9 cellular contexts compared by ENCODE assay signal in the genomic region with DNA sequence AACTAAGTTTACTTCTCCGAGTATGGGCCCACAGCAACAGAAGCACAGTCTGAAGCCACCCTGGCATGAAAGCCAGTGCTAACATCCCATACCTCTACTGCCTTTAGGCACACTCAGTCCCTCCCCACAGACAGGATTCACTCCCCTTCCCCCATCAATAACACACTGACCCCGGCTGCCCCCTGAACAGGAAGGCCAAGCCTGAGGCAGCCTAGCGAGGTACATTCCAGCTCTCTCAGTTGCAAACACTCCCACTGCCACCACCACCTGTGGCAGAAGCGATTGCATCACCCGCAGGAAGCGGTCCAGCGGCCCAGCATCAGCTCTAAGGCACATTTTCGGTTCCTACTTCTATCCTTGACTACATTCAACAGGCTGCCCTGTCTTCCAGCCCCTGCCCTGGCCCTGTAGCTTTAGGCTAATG. TPM values are rescaled to one million over a fixed set of nuclear protein-coding genes. Genes with fewer than 3 reads are reported as not detected.
DNase-seq lines count a peak whose midpoint lies in the region; ATAC-seq and TF ChIP-seq lines count a peak whose summit lies in the region.
"Had no signal": no experiment of that assay in that cellular context is flagged by ENCODE, and none has a peak within 500 bp of the region (broad histone marks: within the 10 kb centered on the region; RNA-seq: fewer than 3 reads in every experiment).

No MANE protein-coding gene starts in this region.

- intact Hi-C loops in CD14-positive monocyte (cut with micrococcal nuclease): no loop called here

- ATAC-seq in HG03025 (IDR thresholded peaks at IDR 0.05; ENCODE audit: low FRiP score, unreplicated experiment): peak; percentile 92
- peak; percentile 73 for ATAC-seq in central memory CD8-positive, alpha-beta T cell (replicated peaks; ENCODE audit: extremely low read depth, poor library complexity, severe bottlenecking)

- in situ Hi-C loops in GM18951 (cut with MboI; ENCODE audit: low sequenced_read_pairs, unreplicated experiment): no loop called here

- H3K4me1 Mint-ChIP-seq in CD14-positive monocyte: peaks cover 10% of the 10 kb centered on the region
- peaks cover 12% of the 10 kb centered on the region for H3K4me1 Mint-ChIP-seq in central memory CD8-positive, alpha-beta T cell

- H3K4me3 Mint-ChIP-seq in CD14-positive monocyte: no peak overlapping the region
- no peak overlapping the region for H3K4me3 Mint-ChIP-seq in central memory CD8-positive, alpha-beta T cell

- H3K27ac Mint-ChIP-seq in CD14-positive monocyte: peak overlapping the region in 5 of 7 donors; percentile 21 to 86 (median 58)
- H3K27ac Mint-ChIP-seq in central memory CD8-positive, alpha-beta T cell (ENCODE audit: low read depth): peak overlapping the region; percentile 26
- H3K27ac Mint-ChIP-seq: brain had no signal

- no peaks in the 10 kb centered on the region for H3K36me3 Mint-ChIP-seq in CD14-positive monocyte
- H3K36me3 Mint-ChIP-seq in central memory CD8-positive, alpha-beta T cell (ENCODE audit: insufficient read depth): no peaks in the 10 kb centered on the region
- H3K36me3 Mint-ChIP-seq: brain had no signal

- no peak for TF ChIP-seq CTCF in CD14-positive monocyte (IDR thresholded peaks at IDR 0.05)

- TF ChIP-seq POLR2A in GM18951 (IDR thresholded peaks at IDR 0.05; ENCODE audit: extremely low read depth, insufficient read depth, insufficient read length): peak; percentile 46

- DNase-seq in CD14-positive monocyte (ENCODE audit: low spot score): peak; percentile 70
- DNase-seq in OCI-M1 (lab: John Stamatoyannopoulos, UW): peak; percentile 22
- DNase-seq in central memory CD8-positive, alpha-beta T cell (ENCODE audit: low spot score in 2 of 2): no peak
- DNase-seq in stimulated activated CD4-positive, alpha-beta T cell treated with anti-CD3 and anti-CD28 coated beads, Interleukin-4, amount 100 ng/mL, for 24 hours: peak; percentile 32
- DNase-seq in NCI-H1105 treated with DMSO at 0.1 percent for 48 hours (lab: John Stamatoyannopoulos, UW): no peak
- no peak for DNase-seq in NCI-H146 treated with DMSO at 0.1 percent for 48 hours (lab: John Stamatoyannopoulos, UW; ENCODE audit: unreplicated experiment)

- peaks cover 0 to 1% (median 0%) of the 10 kb centered on the region in 3 donors for H3K27me3 Mint-ChIP-seq in CD14-positive monocyte (ENCODE audit: low read depth in 3 of 3)
- peaks cover 32% of the 10 kb centered on the region for H3K27me3 Mint-ChIP-seq in central memory CD8-positive, alpha-beta T cell

- peaks cover 0 to 2% (median 0%) of the 10 kb centered on the region in 7 donors for H3K9me3 Mint-ChIP-seq in CD14-positive monocyte
- H3K9me3 Mint-ChIP-seq in central memory CD8-positive, alpha-beta T cell: no peaks in the 10 kb centered on the region

RNA-seq across cellular contexts. Expression of a gene that starts 7.0 kb away (rescaled TPM):
- polyA plus RNA-seq in CD14-positive monocyte: 1 to 10 TPM; 5.6 to 6.5 TPM

RNA-seq across cellular contexts. Expression of a gene that starts 45.2 kb away (rescaled TPM):
- under 1 TPM in 1 of 2 donors, not detected in 1; 0.51 TPM for polyA plus RNA-seq in CD14-positive monocyte

Comparison
In these comparisons a context has a peak if more than half of its experiments do, and no peak if none do; other contexts are left out.
1. DNase-seq: peak in CD14-positive monocyte (single experiment), OCI-M1 (single experiment) and stimulated activated CD4-positive, alpha-beta T cell treated with anti-CD3 and anti-CD28 coated beads, Interleukin-4, amount 100 ng/mL, for 24 hours (single experiment); none in central memory CD8-positive, alpha-beta T cell (0 of 2), NCI-H1105 treated with DMSO at 0.1 percent for 48 hours (single experiment) and NCI-H146 treated with DMSO at 0.1 percent for 48 hours (single experiment).